ENCODE assay signal across 12 cellular contexts in genomic region chr14:59406454-59407245, GRCh38. TPM values are rescaled to one million over a fixed set of nuclear protein-coding genes. Genes with fewer than 3 reads are reported as not detected.
DNase-seq lines count a peak whose midpoint lies in the region; ATAC-seq and TF ChIP-seq lines count a peak whose summit lies in the region.
"Had no signal": no experiment of that assay in that cellular context is flagged by ENCODE, and none has a peak within 500 bp of the region (broad histone marks: within the 10 kb centered on the region; RNA-seq: fewer than 3 reads in every experiment).

No MANE protein-coding gene starts in this region.

- H3K9me3 Mint-ChIP-seq in activated CD4-positive, alpha-beta T cell treated with anti-CD3 and anti-CD28 coated beads for 36 hours (ENCODE audit: low read depth) = peaks cover 22% of the 10 kb centered on the region

- H3K4me1 Mint-ChIP-seq in activated CD4-positive, alpha-beta T cell treated with anti-CD3 and anti-CD28 coated beads for 36 hours = no peaks in the 10 kb centered on the region

- 12 to 23% (median 21%) methylated on average over 6 of the region's 6 CpGs for whole genome bisulfite sequencing in stomach, 5 donors

- H3K27ac Mint-ChIP-seq in activated CD4-positive, alpha-beta T cell treated with anti-CD3 and anti-CD28 coated beads for 36 hours = no peak overlapping the region

- TF ChIP-seq CTCF in Peyer's patch (IDR thresholded peaks at IDR 0.05) = no peak
- no peak for TF ChIP-seq CTCF in left lung (IDR thresholded peaks at IDR 0.05)
- no peak for TF ChIP-seq CTCF in stomach (IDR thresholded peaks at IDR 0.05)

- H3K4me1 ChIP-seq in Peyer's patch (peaks cover 0 to 9% (median 0%) of the 10 kb centered on the region in 4 donors), left lung (peaks cover 0 to 6% of the 10 kb centered on the region in 2 donors), stomach (peaks cover 0 to 14% (median 7%) of the 10 kb centered on the region in 4 donors)

- H3K27me3 ChIP-seq in Peyer's patch = no peaks in the 10 kb centered on the region
- H3K27me3 ChIP-seq in left lung = no peaks in the 10 kb centered on the region
- no peaks in the 10 kb centered on the region for H3K27me3 ChIP-seq in stomach

- H3K4me3 ChIP-seq in Peyer's patch (no peak overlapping the region), left lung (no peak overlapping the region), stomach (no peak overlapping the region)
- H3K4me3 ChIP-seq: GM12878 had no signal

- intact Hi-C loops in left lung (cut with DNase I) (no loop called here), stomach (cut with DNase I; ENCODE audit: low total_unique reads) (no loop called here)
- intact Hi-C loops in activated CD4-positive, alpha-beta T cell treated with anti-CD3 and anti-CD28 coated beads for 36 hours (cut with DNase I, micrococcal nuclease) = no loop called here

- POLR2A ChIA-PET in activated CD4-positive, alpha-beta T cell treated with anti-CD3 and anti-CD28 coated beads for 36 hours (lab: Charles Lee) = no interaction called here

- peak; percentile 51 for ATAC-seq in left lung
- no peak for ATAC-seq in GM21367 (IDR thresholded peaks at IDR 0.05; ENCODE audit: unreplicated experiment)
- no peak for ATAC-seq in activated CD4-positive, alpha-beta T cell treated with anti-CD3 and anti-CD28 coated beads for 36 hours
- no peak for ATAC-seq in GM18520 (IDR thresholded peaks at IDR 0.05; ENCODE audit: unreplicated experiment)
- ATAC-seq: GM12878 had no signal

- peaks cover 0 to 3% (median 0%) of the 10 kb centered on the region in 4 donors for H3K9me3 ChIP-seq in Peyer's patch
- peaks cover 0 to 5% of the 10 kb centered on the region in 2 donors for H3K9me3 ChIP-seq in left lung
- H3K9me3 ChIP-seq in stomach = peaks cover 0 to 12% (median 4%) of the 10 kb centered on the region in 4 donors

- no peaks in the 10 kb centered on the region for H3K36me3 ChIP-seq in Peyer's patch
- no peaks in the 10 kb centered on the region for H3K36me3 ChIP-seq in left lung
- no peaks in the 10 kb centered on the region for H3K36me3 ChIP-seq in stomach

- H3K27me3 Mint-ChIP-seq in activated CD4-positive, alpha-beta T cell treated with anti-CD3 and anti-CD28 coated beads for 36 hours = peaks cover 14% of the 10 kb centered on the region

- no peak for TF ChIP-seq EP300 in stomach (IDR thresholded peaks at IDR 0.05)

- DNase-seq in Peyer's patch (no peak), dermis blood vessel endothelial cell (peak; percentile 84), left lung (no peak), stomach (no peak), dedifferentiated amniotic fluid mesenchymal stem cell (ENCODE audit: extremely low spot score) (no peak)
- DNase-seq in activated CD4-positive, alpha-beta T cell treated with anti-CD3 and anti-CD28 coated beads for 36 hours = no peak
- DNase-seq: activated naive CD4-positive, alpha-beta T cell treated with anti-CD3 and anti-CD28 coated beads, Interleukin-2, amount 50 U/mL, for 16 hours; SHP77 treated with DMSO at 0.1 percent for 48 hours; stimulated activated CD4-positive, alpha-beta T cell treated with anti-CD3 and anti-CD28 coated beads, Interleukin-1b, Interleukin-23, amount 100 ng/mL, for 48 hours had no signal

- CTCF ChIA-PET in activated CD4-positive, alpha-beta T cell treated with anti-CD3 and anti-CD28 coated beads for 36 hours (lab: Charles Lee) = interaction anchor here (1.3 kb wide), 1 partner anchor 13 kb away, joined by 3 read pairs; no protein-coding TSS in a partner anchor

- H3K4me3 Mint-ChIP-seq in activated CD4-positive, alpha-beta T cell treated with anti-CD3 and anti-CD28 coated beads for 36 hours = no peak overlapping the region

- peak overlapping the region in 3 of 4 donors; percentile 1 to 64 (median 39) for H3K27ac ChIP-seq in Peyer's patch
- peak overlapping the region; percentile 47 to 59 for H3K27ac ChIP-seq in left lung
- peak overlapping the region in 4 of 5 donors; percentile 22 to 55 (median 40) for H3K27ac ChIP-seq in stomach

- peaks cover 13% of the 10 kb centered on the region for H3K36me3 Mint-ChIP-seq in activated CD4-positive, alpha-beta T cell treated with anti-CD3 and anti-CD28 coated beads for 36 hours (ENCODE audit: low read depth)

- TF ChIP-seq POLR2A in Peyer's patch (IDR thresholded peaks at IDR 0.05) (no peak), stomach (IDR thresholded peaks at IDR 0.05) (no peak)

RNA-seq across cellular contexts. Expression of gene GPR135, which starts 58.5 kb away (rescaled TPM):
- total RNA-seq in Peyer's patch (1 to 10 TPM; 2.8 to 8.8 (median 6.0) TPM), dermis blood vessel endothelial cell (0.47 and 0.68 TPM in 2 replicates), left lung (1 to 10 TPM; 1.7 to 2.6 TPM), stomach (1 to 10 TPM in 3 of 5 donors, under 1 TPM in 2; 0.58 to 5.5 (median 3.8) TPM)
- under 1 TPM; 0.15 to 0.85 (median 0.31) TPM for polyA plus RNA-seq in stomach
- total RNA-seq in activated CD4-positive, alpha-beta T cell treated with anti-CD3 and anti-CD28 coated beads for 36 hours = 1 to 10 TPM in 1 of 2 experiments, under 1 TPM in 1; 0.98 to 1.1 TPM
